In genomic region chr19:58572818-58573657, GRCh38 we compare ENCODE assay signal across 1 cellular context.
TF ChIP-seq lines count a peak whose summit lies in the region.

Gene MZF1, minus strand, starts transcription at chr19:58573335. Its CDS starts 1,946 bp downstream, at chr19:58571389.

TF ChIP-seq in K562, 482 proteins besides CTCF, POLR2A, EP300 and RAD21 (continued from another document):
- no peak for TF ChIP-seq ZNF277 (CRISPR knock-in tag; IDR thresholded peaks at IDR 0.05; ENCODE audit: borderline replicate concordance)
- TF ChIP-seq MECOM (CRISPR knock-in tag; IDR thresholded peaks at IDR 0.05), result no peak
- no peak for TF ChIP-seq ZNF79 (CRISPR knock-in tag; IDR thresholded peaks at IDR 0.05; ENCODE audit: low read depth)
- no peak for TF ChIP-seq PRMT5 (CRISPR knock-in tag; IDR thresholded peaks at IDR 0.05)
- peak; percentile 63; the same call in 1 of the 2 replicates for TF ChIP-seq THAP12 (CRISPR knock-in tag; IDR thresholded peaks at IDR 0.05)
- TF ChIP-seq ZBTB34 (CRISPR knock-in tag; IDR thresholded peaks at IDR 0.05), result no peak
- no peak for TF ChIP-seq STAT5A (IDR thresholded peaks at IDR 0.05; ENCODE audit: borderline replicate concordance, low read length)
